In the genomic region with DNA sequence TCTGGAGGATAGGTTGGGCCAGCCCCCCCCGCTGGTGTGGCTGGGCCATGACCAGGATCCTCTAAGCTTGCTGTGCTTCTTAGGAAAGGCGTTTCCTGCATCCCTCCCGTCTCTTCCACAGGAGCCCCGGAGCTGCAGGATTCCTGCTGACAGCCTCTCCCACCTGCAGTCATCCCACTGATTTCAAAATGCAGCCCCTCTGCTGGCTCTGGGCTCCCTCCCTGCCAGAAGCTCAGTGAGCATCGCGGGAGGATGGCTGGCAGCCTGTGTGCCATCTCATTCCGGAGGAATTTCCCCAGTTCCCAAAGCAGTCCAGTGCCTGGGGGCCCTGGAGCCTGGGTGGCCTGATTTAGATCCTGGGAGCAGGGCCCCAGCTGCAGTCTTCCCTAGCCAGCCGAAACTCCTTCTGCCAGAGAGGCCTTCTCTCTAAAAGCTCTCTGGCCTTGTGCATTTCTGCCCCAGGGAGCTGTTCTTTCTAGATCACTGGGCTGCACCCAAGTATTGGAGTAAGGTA, we compare ENCODE assay signal across 16 cellular contexts. TPM values are rescaled to one million over a fixed set of nuclear protein-coding genes. Genes with fewer than 3 reads are reported as not detected.
A peak's percentile ranks its signal among the peaks of the same experiment; 100 is the strongest.
DNase-seq lines count a peak whose midpoint lies in the region; ATAC-seq and TF ChIP-seq lines count a peak whose summit lies in the region.
"Had no signal": no experiment of that assay in that cellular context is flagged by ENCODE, and none has a peak within 500 bp of the region (broad histone marks: within the 10 kb centered on the region; RNA-seq: fewer than 3 reads in every experiment).

No MANE protein-coding gene starts in this region.

- no peak overlapping the region for H3K4me3 ChIP-seq in BE2C (ENCODE audit: low read depth, low read length)
- H3K4me3 ChIP-seq: gastroesophageal sphincter, smooth muscle cell had no signal

- H3K27ac Mint-ChIP-seq in chondrocyte (ENCODE audit: unreplicated experiment): peak overlapping the region; percentile 65
- H3K27ac Mint-ChIP-seq: activated T-cell treated with anti-CD3 and anti-CD28 coated beads, Interleukin-2, amount 50 U/mL, for 24 hours had no signal

- H3K4me1 Mint-ChIP-seq in chondrocyte (ENCODE audit: low read depth): peaks cover 25% of the 10 kb centered on the region

- peaks cover 11% of the 10 kb centered on the region for H3K27me3 Mint-ChIP-seq in chondrocyte (ENCODE audit: low read depth)
- H3K27me3 Mint-ChIP-seq: activated T-cell treated with anti-CD3 and anti-CD28 coated beads, Interleukin-2, amount 50 U/mL, for 24 hours had no signal

- peak; percentile 36 for TF ChIP-seq CTCF in chondrocyte (IDR thresholded peaks at IDR 0.05)
- no peak for TF ChIP-seq CTCF in BE2C (IDR thresholded peaks at IDR 0.05; ENCODE audit: low read depth, low read length)

- H3K9me3 Mint-ChIP-seq in chondrocyte (ENCODE audit: low read depth): no peaks in the 10 kb centered on the region
- H3K9me3 Mint-ChIP-seq: activated T-cell treated with anti-CD3 and anti-CD28 coated beads, Interleukin-2, amount 50 U/mL, for 24 hours; immature natural killer cell had no signal

- no peaks in the 10 kb centered on the region for H3K4me1 ChIP-seq in BE2C
- H3K4me1 ChIP-seq: gastroesophageal sphincter had no signal

- no peaks in the 10 kb centered on the region for H3K36me3 Mint-ChIP-seq in chondrocyte (ENCODE audit: low read depth)

- no peak overlapping the region for H3K4me3 Mint-ChIP-seq in chondrocyte (ENCODE audit: unreplicated experiment)
- H3K4me3 Mint-ChIP-seq: activated T-cell treated with anti-CD3 and anti-CD28 coated beads, Interleukin-2, amount 50 U/mL, for 24 hours; immature natural killer cell had no signal

- ATAC-seq in GM21360 (IDR thresholded peaks at IDR 0.05; ENCODE audit: unreplicated experiment) (no peak), GM19463 (IDR thresholded peaks at IDR 0.05; ENCODE audit: unreplicated experiment) (no peak), HG02571 (IDR thresholded peaks at IDR 0.05; ENCODE audit: unreplicated experiment) (no peak)
- ATAC-seq: gastroesophageal sphincter had no signal

- H3K27me3 ChIP-seq in BE2C: no peaks in the 10 kb centered on the region

- no peaks in the 10 kb centered on the region for H3K36me3 ChIP-seq in BE2C
- H3K36me3 ChIP-seq: gastroesophageal sphincter had no signal

- H3K9me3 ChIP-seq in BE2C: no peaks in the 10 kb centered on the region
- H3K9me3 ChIP-seq: gastroesophageal sphincter had no signal

- DNase-seq in G401 (ENCODE audit: low spot score): peak; percentile 53
- peak; percentile 76 for DNase-seq in NCI-H226
- DNase-seq in chondrocyte (ENCODE audit: low spot score): no peak
- DNase-seq in retina: peak; percentile 60
- DNase-seq in BE2C: no peak
- DNase-seq: activated T-cell treated with anti-CD3 and anti-CD28 coated beads, Interleukin-2, amount 50 U/mL, for 24 hours; immature natural killer cell; NCI-H1048; NCI-H2171 had no signal

- in situ Hi-C loops in G401 (cut with HindIII; ENCODE audit: low sequenced_read_pairs): no loop called here

RNA-seq across cellular contexts. Expression of a gene that starts 21.8 kb away (rescaled TPM):
- 0.12 TPM in 1 of 2 replicates, not detected in the other for total RNA-seq in G401 (2014; rRNA removed; shearing (Covaris generic))
- total RNA-seq in chondrocyte: 0.12 to 0.27 TPM (median 0.13 TPM) in 3 replicates
- 1.2 TPM for polyA plus RNA-seq in BE2C (2012; ENCODE audit: insufficient read depth, insufficient read length, low read depth)
- total RNA-seq: smooth muscle cell had no signal
- polyA plus RNA-seq: smooth muscle cell had no signal

RNA-seq across cellular contexts. Expression of a gene that starts 56.0 kb away (rescaled TPM):
- total RNA-seq in G401 (2014; rRNA removed; shearing (Covaris generic)): not detected in 2 replicates
- total RNA-seq in chondrocyte: 0.31 to 0.80 TPM (median 0.35 TPM) in 3 replicates
- not detected for polyA plus RNA-seq in BE2C (2012; ENCODE audit: insufficient read depth, insufficient read length, low read depth)
- total RNA-seq: mesenteric fat pad, osteocyte, smooth muscle cell had no signal
- polyA plus RNA-seq: immature natural killer cell had no signal

Comparison
In these comparisons a context has a peak if more than half of its experiments do, and no peak if none do; other contexts are left out.
1. DNase-seq: peak in G401 (single experiment), NCI-H226 (single experiment) and retina (single experiment); none in chondrocyte (single experiment) and BE2C (single experiment).